In genomic region chr15:40762919-40763800, GRCh38 we compare ENCODE assay signal across 10 cellular contexts. TPM values are rescaled to one million over a fixed set of nuclear protein-coding genes. Genes with fewer than 3 reads are reported as not detected.
DNase-seq lines count a peak whose midpoint lies in the region; ATAC-seq, FAIRE-seq and TF ChIP-seq lines count a peak whose summit lies in the region.
"Had no signal": no experiment of that assay in that cellular context is flagged by ENCODE, and none has a peak within 500 bp of the region (broad histone marks: within the 10 kb centered on the region; RNA-seq: fewer than 3 reads in every experiment).

No MANE protein-coding gene starts in this region.

- H3K9me3 ChIP-seq in Loucy (ENCODE audit: insufficient read depth, low read depth, low read length) (no peaks in the 10 kb centered on the region), T-helper 17 cell (ENCODE audit: control insufficient read depth, low read length, poor library complexity, severe bottlenecking) (no peaks in the 10 kb centered on the region), left lung (no peaks in the 10 kb centered on the region)

- peak overlapping the region; percentile 95 for H3K4me2 ChIP-seq in Loucy (ENCODE audit: low read depth, low read length, poor library complexity, severe bottlenecking)

- H2AFZ ChIP-seq in Loucy (ENCODE audit: low read length) = peak overlapping the region; percentile 78

- H3K9me3 Mint-ChIP-seq in stimulated activated naive B cell treated with anti-CD40 and anti-IgM and Interleukin-4, amounts not matched to agents 10 μg/mL and 1 μg/mL and 100 μg/mL, for 72 hours = no peaks in the 10 kb centered on the region

- H3K4me1 Mint-ChIP-seq in T-helper 17 cell = peaks cover 14% of the 10 kb centered on the region
- H3K4me1 Mint-ChIP-seq in stimulated activated naive B cell treated with anti-CD40 and anti-IgM and Interleukin-4, amounts not matched to agents 10 μg/mL and 1 μg/mL and 100 μg/mL, for 72 hours = peaks cover 20 to 41% of the 10 kb centered on the region in 2 donors

- H3K27ac ChIP-seq in left lung = peak overlapping the region; percentile 70 to 77

- no peak for TF ChIP-seq CTCF in Loucy (conservative IDR thresholded peaks at IDR 0.05; ENCODE audit: low read length)
- no peak for TF ChIP-seq CTCF in choroid plexus epithelial cell (conservative IDR thresholded peaks at IDR 0.05; ENCODE audit: low read depth, low read length)
- TF ChIP-seq CTCF in left lung (IDR thresholded peaks at IDR 0.05) = no peak

- H3K27me3 ChIP-seq in Loucy (ENCODE audit: insufficient read depth, low read length, poor library complexity, severe bottlenecking) (no peaks in the 10 kb centered on the region), left lung (no peaks in the 10 kb centered on the region)

- H3K36me3 ChIP-seq in Loucy (ENCODE audit: insufficient read depth, low read length) = no peaks in the 10 kb centered on the region; the same call in 1 of the 2 replicates
- H3K36me3 ChIP-seq in left lung = peaks cover 0 to 19% of the 10 kb centered on the region in 2 donors

- no peak for FAIRE-seq in GM19239 (lab: Jason Lieb, UNC)
- FAIRE-seq: A204.1, endometrium had no signal

- DNase-seq in DMS 273 (lab: John Stamatoyannopoulos, UW; ENCODE audit: unreplicated experiment) (peak; percentile 70), DMS 273 treated with DMSO at 0.1 percent for 48 hours (lab: John Stamatoyannopoulos, UW) (no peak), T-helper 17 cell (peak in 2 of 3 donors; percentile 28 to 37), choroid plexus epithelial cell (ENCODE audit: low read depth) (peak; percentile 53), left lung (peak; percentile 77 to 91), GM19239 (ENCODE audit: insufficient read length, low spot score) (no peak)
- DNase-seq in stimulated activated naive B cell treated with anti-CD40 and anti-IgM and Interleukin-4, amounts not matched to agents 10 μg/mL and 1 μg/mL and 100 μg/mL, for 72 hours = no peak

- H3K27me3 Mint-ChIP-seq in T-helper 17 cell = no peaks in the 10 kb centered on the region
- no peaks in the 10 kb centered on the region for H3K27me3 Mint-ChIP-seq in stimulated activated naive B cell treated with anti-CD40 and anti-IgM and Interleukin-4, amounts not matched to agents 10 μg/mL and 1 μg/mL and 100 μg/mL, for 72 hours

- H3K36me3 Mint-ChIP-seq in T-helper 17 cell (ENCODE audit: low read depth) = no peaks in the 10 kb centered on the region
- peaks cover 3 to 9% of the 10 kb centered on the region in 2 donors for H3K36me3 Mint-ChIP-seq in stimulated activated naive B cell treated with anti-CD40 and anti-IgM and Interleukin-4, amounts not matched to agents 10 μg/mL and 1 μg/mL and 100 μg/mL, for 72 hours

- peak overlapping the region; percentile 84 for H3K9ac ChIP-seq in Loucy (ENCODE audit: low read depth, low read length, poor library complexity, severe bottlenecking)

- peaks cover 47% of the 10 kb centered on the region for H3K79me2 ChIP-seq in Loucy (ENCODE audit: insufficient read depth, low read length)

- no peaks in the 10 kb centered on the region for H3K9me2 ChIP-seq in Loucy (replicated peaks; ENCODE audit: low read depth, low read length)

- H3K4me1 ChIP-seq in Loucy (ENCODE audit: insufficient read depth, low read length, poor library complexity, severe bottlenecking) (peaks cover 39% of the 10 kb centered on the region), left lung (peaks cover 10 to 44% of the 10 kb centered on the region in 2 donors)

- H3K4me3 Mint-ChIP-seq in T-helper 17 cell = peak overlapping the region; percentile 92
- H3K4me3 Mint-ChIP-seq in stimulated activated naive B cell treated with anti-CD40 and anti-IgM and Interleukin-4, amounts not matched to agents 10 μg/mL and 1 μg/mL and 100 μg/mL, for 72 hours = peak overlapping the region; percentile 82 to 87

- H4K20me1 ChIP-seq in Loucy (ENCODE audit: insufficient read depth, low read length, poor library complexity, severe bottlenecking) = peaks cover 7% of the 10 kb centered on the region

- peak overlapping the region; percentile 98 for H3K4me3 ChIP-seq in Loucy (ENCODE audit: low read length, poor library complexity, severe bottlenecking)
- peak overlapping the region; percentile 60 for H3K4me3 ChIP-seq in choroid plexus epithelial cell (ENCODE audit: low read depth, low read length)
- H3K4me3 ChIP-seq in left lung = peak overlapping the region; percentile 44 to 61

- peaks cover 3% of the 10 kb centered on the region; the same call in 1 of the 2 replicates for H3F3A ChIP-seq in Loucy (ENCODE audit: low read depth)

- peak overlapping the region; percentile 95 for H3K27ac Mint-ChIP-seq in T-helper 17 cell
- H3K27ac Mint-ChIP-seq in stimulated activated naive B cell treated with anti-CD40 and anti-IgM and Interleukin-4, amounts not matched to agents 10 μg/mL and 1 μg/mL and 100 μg/mL, for 72 hours = peak overlapping the region; percentile 84

- intact Hi-C loops in left lung (cut with DNase I) = no loop called here

- ATAC-seq in T-helper 17 cell (peak; percentile 1), left lung (peak; percentile 23)
- ATAC-seq in stimulated activated naive B cell treated with anti-CD40 and anti-IgM and Interleukin-4, amounts not matched to agents 10 μg/mL and 1 μg/mL and 100 μg/mL, for 72 hours (replicated peaks) = peak; percentile 27 to 36

RNA-seq across cellular contexts. Expression of gene GCHFR, which starts 0.7 kb away (rescaled TPM):
- total RNA-seq in T-helper 17 cell = 10 to 100 TPM; 16.4 to 20.5 TPM
- 10 to 100 TPM; 42.1 to 61.5 TPM for total RNA-seq in left lung

RNA-seq across cellular contexts. Expression of gene C15orf62, which starts 6.6 kb away (rescaled TPM):
- total RNA-seq in T-helper 17 cell (1 to 10 TPM in 1 of 2 donors, under 1 TPM in 1; 0.89 to 1.2 TPM), left lung (under 1 TPM; 0.32 to 0.71 TPM)

RNA-seq across cellular contexts. Expression of gene RMDN3, which starts 8.1 kb away (rescaled TPM):
- total RNA-seq in T-helper 17 cell (10 to 100 TPM; 31.4 to 33.1 TPM), left lung (10 to 100 TPM; 60.4 to 83.1 TPM)

RNA-seq across cellular contexts. Expression of gene ZFYVE19, which starts 43.7 kb away (rescaled TPM):
- total RNA-seq in T-helper 17 cell (10 to 100 TPM; 19.5 to 22.7 TPM), left lung (10 to 100 TPM; 23.6 to 26.2 TPM)

RNA-seq across cellular contexts. Expression of gene DNAJC17, which starts 44.1 kb away (rescaled TPM):
- 10 to 100 TPM; 24.1 to 27.7 TPM for total RNA-seq in T-helper 17 cell
- total RNA-seq in left lung = 10 to 100 TPM; 24.3 to 32.6 TPM

Comparison
In these comparisons a context has a peak if more than half of its experiments do, and no peak if none do; other contexts are left out.
1. DNase-seq: peak in DMS 273 (single experiment), T-helper 17 cell (2 of 3), choroid plexus epithelial cell (single experiment) and left lung (2 of 2); none in DMS 273 treated with DMSO at 0.1 percent for 48 hours (single experiment), stimulated activated naive B cell treated with anti-CD40 and anti-IgM and Interleukin-4, amounts not matched to agents 10 μg/mL and 1 μg/mL and 100 μg/mL, for 72 hours (single experiment) and GM19239 (single experiment).
2. Peak in every context shown above with its lines, with median percentiles within 50 percentile points of each other: H3K4me3 ChIP-seq and ATAC-seq.